8 cellular contexts compared by ENCODE assay signal in genomic region chr2:207529330-207530159, GRCh38. TPM values are rescaled to one million over a fixed set of nuclear protein-coding genes. Genes with fewer than 3 reads are reported as not detected.
DNase-seq lines count a peak whose midpoint lies in the region; ATAC-seq and TF ChIP-seq lines count a peak whose summit lies in the region.

CREB1 (plus strand) TSS chr2:207529962; CDS start chr2:207555636, 25,674 bp downstream.

- POLR2A ChIA-PET in PC-9 (lab: Charles Lee; ENCODE audit: unreplicated experiment) = interaction anchor here (0.6 to 1.2 kb wide), 5 partner anchors 16 to 1847 kb away, joined by 3 to 6 read pairs (median 4); no protein-coding TSS in a partner anchor

- H3F3A ChIP-seq in PC-9 (ENCODE audit: insufficient read depth, low read depth) = no peaks in the 10 kb centered on the region; the same call in 1 of the 2 replicates

- H3K9me3 ChIP-seq in PC-9 (ENCODE audit: insufficient read depth, low read depth) (no peaks in the 10 kb centered on the region), mucosa of stomach (ENCODE audit: control insufficient read depth, low read length) (no peaks in the 10 kb centered on the region)

- peak within 1 kb of the TSS; percentile 90 for H3K27ac ChIP-seq in PC-9

- H3K9me2 ChIP-seq in PC-9 (ENCODE audit: insufficient read depth) = no peaks in the 10 kb centered on the region

- H3K9ac ChIP-seq in mucosa of stomach (ENCODE audit: low read length) = peak within 1 kb of the TSS; percentile 100

- peak; percentile 96 for TF ChIP-seq POLR2A in erythroblast (IDR thresholded peaks at IDR 0.05; ENCODE audit: low read length)

- intact Hi-C loops in PC-9 (cut with micrococcal nuclease; ENCODE audit: unreplicated experiment) = loop anchor here (1.0 to 2.0 kb wide), 2 partner anchors 17 to 54 kb away; no protein-coding TSS in a partner anchor

- H3K4me3 ChIP-seq in Jurkat, Clone E6-1 (ENCODE audit: low read length) = peak within 1 kb of the TSS; percentile 76
- peak within 1 kb of the TSS; percentile 84 for H3K4me3 ChIP-seq in PC-9
- peak within 1 kb of the TSS; percentile 96 for H3K4me3 ChIP-seq in mucosa of stomach (ENCODE audit: low read length)

- peak; percentile 81 for ATAC-seq in GM21619 (IDR thresholded peaks at IDR 0.05; ENCODE audit: unreplicated experiment)

- peak within 1 kb of the TSS; percentile 86 for H2AFZ ChIP-seq in PC-9

- DNase-seq in DMS153 (lab: John Stamatoyannopoulos, UW) = peak; percentile 96
- peak; percentile 92 for DNase-seq in Jurkat, Clone E6-1 (ENCODE audit: low read depth, low spot score)
- DNase-seq in PC-9 = peak; percentile 86 to 97
- DNase-seq in activated T-cell treated with anti-CD3 and anti-CD28 coated beads, Interleukin-2, amount 50 U/mL, for 1 hour = peak; percentile 100
- DNase-seq in erythroblast (lab: John Stamatoyannopoulos, UW) = peak; percentile 98 to 99
- DNase-seq in stimulated activated CD8-positive, alpha-beta memory T cell treated with anti-CD3 and anti-CD28 coated beads, Interleukin-7, amount 100 ng/mL, for 1 hour (ENCODE audit: low read depth in 2 of 2) = peak; percentile 100

- H4K20me1 ChIP-seq in PC-9 (ENCODE audit: insufficient read depth) = no peaks in the 10 kb centered on the region

- H3K4me1 ChIP-seq in PC-9 (replicated peaks; ENCODE audit: insufficient read depth) (peaks cover 34% of the 10 kb centered on the region), mucosa of stomach (ENCODE audit: control insufficient read depth, insufficient read depth, low read length) (peaks cover 23% of the 10 kb centered on the region)

- TF ChIP-seq CTCF in PC-9 (conservative IDR thresholded peaks at IDR 0.05) = no peak; the same call in 1 of the 2 replicates

- H3K36me3 ChIP-seq in PC-9 (ENCODE audit: low read depth) = no peaks in the 10 kb centered on the region
- H3K36me3 ChIP-seq in mucosa of stomach (ENCODE audit: control insufficient read depth, insufficient read depth, low read length) = no peaks in the 10 kb centered on the region

- H3K27me3 ChIP-seq in PC-9 (ENCODE audit: insufficient read depth, low read depth) (no peaks in the 10 kb centered on the region), mucosa of stomach (ENCODE audit: control insufficient read depth, insufficient read depth, low read length) (no peaks in the 10 kb centered on the region)

- H3K4me2 ChIP-seq in PC-9 = peak within 1 kb of the TSS; percentile 93

- TSS peak; percentile 68 for BruUV-seq in PC-9 (replicated peaks; lab: Mats Ljungman, UMichigan)

- peaks cover 46% of the 10 kb centered on the region for H3K79me2 ChIP-seq in PC-9 (ENCODE audit: low read depth)

- CTCF ChIA-PET in PC-9 (lab: Charles Lee) = no interaction called here

RNA-seq across cellular contexts. Expression of gene CREB1, which starts in this region (rescaled TPM):
- polyA plus RNA-seq in Jurkat, Clone E6-1 (2012; ENCODE audit: insufficient read depth, insufficient read length) = 43.4 TPM
- total RNA-seq in PC-9 (2021) = 36.1 and 42.2 TPM in 2 replicates

Comparison
In these comparisons a context has a peak if more than half of its experiments do, and no peak if none do; other contexts are left out.
1. Peak in every context shown above with its lines: DNase-seq, ATAC-seq, H3K4me3 ChIP-seq and H3K27ac ChIP-seq.